ENCODE assay signal across 1 cellular context in the genomic region with DNA sequence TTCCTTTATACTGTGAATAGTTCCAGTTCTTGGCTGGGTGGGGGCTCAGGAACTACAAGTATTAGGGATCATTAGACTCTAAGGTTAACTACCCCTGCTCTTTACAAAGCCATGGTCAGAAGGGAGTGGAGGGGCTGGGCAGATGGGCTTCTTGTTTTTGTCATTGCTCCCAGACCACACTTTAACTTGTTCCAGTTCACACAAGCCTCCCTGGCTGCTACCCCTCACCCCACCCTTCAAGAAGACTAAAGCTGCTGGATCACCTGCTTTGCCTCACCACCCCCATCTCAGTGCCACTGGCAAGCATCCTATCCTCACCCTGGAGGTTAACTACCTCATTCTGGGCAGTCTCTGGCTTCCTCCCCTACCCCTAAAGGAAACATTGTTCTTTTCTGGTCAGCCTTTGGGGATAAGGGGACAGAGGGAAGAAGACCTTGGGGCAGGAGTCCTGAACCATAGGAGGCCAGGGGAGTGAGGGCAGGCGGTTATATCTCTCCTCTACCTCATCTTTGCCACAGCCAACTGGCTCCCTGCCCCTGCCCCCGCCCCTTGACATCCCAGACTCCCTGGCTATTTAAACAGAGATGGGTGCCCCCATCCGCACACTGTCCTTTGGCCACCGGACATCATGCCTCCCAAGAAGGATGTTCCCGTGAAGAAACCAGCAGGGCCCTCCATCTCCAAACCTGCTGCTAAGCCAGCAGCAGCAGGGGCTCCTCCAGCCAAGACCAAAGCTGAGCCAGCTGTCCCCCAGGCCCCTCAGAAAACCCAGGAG.
TF ChIP-seq lines count a peak whose summit lies in the region.

No MANE protein-coding gene starts in this region.

TF ChIP-seq in GM12878, 131 proteins besides CTCF, POLR2A, EP300 and RAD21:
- TF ChIP-seq, protein P1, sequence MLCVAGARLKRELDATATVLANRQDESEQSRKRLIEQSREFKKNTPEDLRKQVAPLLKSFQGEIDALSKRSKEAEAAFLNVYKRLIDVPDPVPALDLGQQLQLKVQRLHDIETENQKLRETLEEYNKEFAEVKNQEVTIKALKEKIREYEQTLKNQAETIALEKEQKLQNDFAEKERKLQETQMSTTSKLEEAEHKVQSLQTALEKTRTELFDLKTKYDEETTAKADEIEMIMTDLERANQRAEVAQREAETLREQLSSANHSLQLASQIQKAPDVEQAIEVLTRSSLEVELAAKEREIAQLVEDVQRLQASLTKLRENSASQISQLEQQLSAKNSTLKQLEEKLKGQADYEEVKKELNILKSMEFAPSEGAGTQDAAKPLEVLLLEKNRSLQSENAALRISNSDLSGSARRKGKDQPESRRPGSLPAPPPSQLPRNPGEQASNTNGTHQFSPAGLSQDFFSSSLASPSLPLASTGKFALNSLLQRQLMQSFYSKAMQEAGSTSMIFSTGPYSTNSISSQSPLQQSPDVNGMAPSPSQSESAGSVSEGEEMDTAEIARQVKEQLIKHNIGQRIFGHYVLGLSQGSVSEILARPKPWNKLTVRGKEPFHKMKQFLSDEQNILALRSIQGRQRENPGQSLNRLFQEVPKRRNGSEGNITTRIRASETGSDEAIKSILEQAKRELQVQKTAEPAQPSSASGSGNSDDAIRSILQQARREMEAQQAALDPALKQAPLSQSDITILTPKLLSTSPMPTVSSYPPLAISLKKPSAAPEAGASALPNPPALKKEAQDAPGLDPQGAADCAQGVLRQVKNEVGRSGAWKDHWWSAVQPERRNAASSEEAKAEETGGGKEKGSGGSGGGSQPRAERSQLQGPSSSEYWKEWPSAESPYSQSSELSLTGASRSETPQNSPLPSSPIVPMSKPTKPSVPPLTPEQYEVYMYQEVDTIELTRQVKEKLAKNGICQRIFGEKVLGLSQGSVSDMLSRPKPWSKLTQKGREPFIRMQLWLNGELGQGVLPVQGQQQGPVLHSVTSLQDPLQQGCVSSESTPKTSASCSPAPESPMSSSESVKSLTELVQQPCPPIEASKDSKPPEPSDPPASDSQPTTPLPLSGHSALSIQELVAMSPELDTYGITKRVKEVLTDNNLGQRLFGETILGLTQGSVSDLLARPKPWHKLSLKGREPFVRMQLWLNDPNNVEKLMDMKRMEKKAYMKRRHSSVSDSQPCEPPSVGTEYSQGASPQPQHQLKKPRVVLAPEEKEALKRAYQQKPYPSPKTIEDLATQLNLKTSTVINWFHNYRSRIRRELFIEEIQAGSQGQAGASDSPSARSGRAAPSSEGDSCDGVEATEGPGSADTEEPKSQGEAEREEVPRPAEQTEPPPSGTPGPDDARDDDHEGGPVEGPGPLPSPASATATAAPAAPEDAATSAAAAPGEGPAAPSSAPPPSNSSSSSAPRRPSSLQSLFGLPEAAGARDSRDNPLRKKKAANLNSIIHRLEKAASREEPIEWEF (IDR thresholded peaks at IDR 0.05; ENCODE audit: insufficient replicate concordance, low read depth, low read length): no peak
- TF ChIP-seq SRF (IDR thresholded peaks at IDR 0.05; ENCODE audit: low read depth in 2 of 2, low read length in 2 of 2): no peak
- TF ChIP-seq CBX5 (IDR thresholded peaks at IDR 0.05; ENCODE audit: low read depth): no peak
- TF ChIP-seq SIN3A (IDR thresholded peaks at IDR 0.05; ENCODE audit: low read depth, low read length): no peak
- TF ChIP-seq POLR2AphosphoS5 (IDR thresholded peaks at IDR 0.05; ENCODE audit: low read length): no peak
- no peak for TF ChIP-seq POU2F2 (IDR thresholded peaks at IDR 0.05; ENCODE audit: borderline replicate concordance, low read depth, low read length)
- no peak for TF ChIP-seq MYB (IDR thresholded peaks at IDR 0.05; ENCODE audit: borderline replicate concordance, low read depth, low read length)
- no peak for TF ChIP-seq ZZZ3 (IDR thresholded peaks at IDR 0.05; ENCODE audit: control insufficient read depth, insufficient read length, low read depth)
- TF ChIP-seq STAT1 (conservative IDR thresholded peaks at IDR 0.05): no peak
- no peak for TF ChIP-seq ETV6 (conservative IDR thresholded peaks at IDR 0.05 in 1 of 2, IDR thresholded peaks at IDR 0.05 in 1 of 2; ENCODE audit: borderline replicate concordance in 1 of 2, low read depth in 1 of 2)
TF ChIP-seq in GM12878: peak in this region for 0.
